ENCODE assay signal across 8 cellular contexts in the genomic region with DNA sequence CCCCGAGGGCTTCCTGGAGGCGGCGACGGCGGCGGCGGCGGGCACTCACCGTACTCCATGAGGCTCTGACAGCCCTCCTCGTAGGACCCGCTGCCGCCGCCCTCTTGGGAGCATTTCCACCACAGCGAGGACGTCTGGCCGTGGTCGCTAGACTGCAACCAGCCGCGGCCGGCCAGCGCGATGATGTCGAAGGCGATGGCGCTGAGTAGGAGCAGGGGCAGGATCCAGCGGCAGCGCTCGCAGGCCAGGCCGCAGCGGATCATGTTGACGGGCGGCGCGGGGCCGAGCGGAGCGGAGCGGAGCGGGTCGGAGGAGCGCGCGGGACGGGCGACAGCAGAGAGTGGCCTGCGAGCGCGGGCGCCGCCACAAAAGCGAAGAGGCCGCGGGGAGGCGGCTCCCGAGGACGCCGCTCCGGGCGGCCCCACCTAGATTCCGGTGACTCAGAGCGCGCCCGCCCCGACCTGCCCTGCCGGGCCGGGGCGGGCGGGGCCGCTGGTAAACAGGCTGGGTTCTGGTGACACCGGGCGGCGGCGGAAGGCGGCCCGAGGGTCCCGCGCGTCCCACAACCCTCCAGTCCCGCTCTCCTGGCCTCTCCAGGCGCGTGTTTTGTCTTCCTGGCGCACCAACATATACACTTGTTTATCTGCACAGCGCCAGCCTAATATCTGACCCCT. TPM values are rescaled to one million over a fixed set of nuclear protein-coding genes. Genes with fewer than 3 reads are reported as not detected.
DNase-seq lines count a peak whose midpoint lies in the region; ATAC-seq, FAIRE-seq and TF ChIP-seq lines count a peak whose summit lies in the region.

A gene (minus strand): TSS at position 342 of the 674 bp plus-strand sequence. CDS start 79 bp downstream, at position 263.

- TF ChIP-seq EP300 in A549 (IDR thresholded peaks at IDR 0.05) = no peak
- peak in 1 of 2 donors; percentile 36 for TF ChIP-seq EP300 in tibial nerve (IDR thresholded peaks at IDR 0.05)

- peak within 1 kb of the TSS; percentile 91 to 97 for H3K27ac ChIP-seq in A549
- peak within 1 kb of the TSS; percentile 90 for H3K27ac ChIP-seq in trophoblast cell (ENCODE audit: low read depth, low read length)
- H3K27ac ChIP-seq in tibial nerve = peak within 1 kb of the TSS; percentile 58 to 88 (median 74)

- H3K36me3 Mint-ChIP-seq in activated naive CD8-positive, alpha-beta T cell = no peaks in the 10 kb centered on the region

- H2BK5ac ChIP-seq in trophoblast cell (ENCODE audit: low read depth, low read length, poor library complexity) = peak within 1 kb of the TSS; percentile 76

- peak within 1 kb of the TSS; percentile 98 for H3K18ac ChIP-seq in trophoblast cell (ENCODE audit: low read length)

- intact Hi-C loops in Right ventricle myocardium superior (cut with DNase I) = loop anchor here (10.0 kb wide), 1 partner anchor 402 kb away; no protein-coding TSS in a partner anchor

- H3K9me3 ChIP-seq in A549 (no peaks in the 10 kb centered on the region), trophoblast cell (ENCODE audit: insufficient read depth, low read depth, low read length) (no peaks in the 10 kb centered on the region), tibial nerve (no peaks in the 10 kb centered on the region)

- H2AFZ ChIP-seq in trophoblast cell (ENCODE audit: insufficient read depth, low read length, poor library complexity) = peak within 1 kb of the TSS; percentile 85

- peak within 1 kb of the TSS; percentile 96 for H3K4ac ChIP-seq in trophoblast cell (ENCODE audit: low read depth, low read length)

- peak within 1 kb of the TSS; percentile 92 for H3K4me3 Mint-ChIP-seq in activated naive CD8-positive, alpha-beta T cell

- no peaks in the 10 kb centered on the region for H3K9me3 Mint-ChIP-seq in activated naive CD8-positive, alpha-beta T cell (ENCODE audit: low read depth)

- peak within 1 kb of the TSS; percentile 81 for H4K12ac ChIP-seq in trophoblast cell (ENCODE audit: low read depth, low read length)

- peak within 1 kb of the TSS; percentile 97 for H3K14ac ChIP-seq in trophoblast cell (ENCODE audit: low read length)

- peak; percentile 9 to 50; a peak in 2 of 5 replicates for TF ChIP-seq RAD21 in A549 (conservative IDR thresholded peaks at IDR 0.05 in 1 of 2, IDR thresholded peaks at IDR 0.05 in 1 of 2)

- CTCF ChIA-PET in A549 (lab: Yijun Ruan, JAX) = interaction anchor here (1.1 to 3.1 kb wide), 7 partner anchors 8 to 105 kb away, joined by 3 to 61 read pairs (median 16); no protein-coding TSS in a partner anchor

- 0% methylated on average over 16 of the region's 83 CpGs for WGBS in A549 (ENCODE audit: missing lambda C conversion rate)
- WGBS in trophoblast cell (ENCODE audit: extremely low coverage, insufficient coverage, insufficient read length) = no CpG with 5 or more reads among the region's 83 CpGs
- WGBS in tibial nerve, 2 donors = 0 to 1% methylated on average over 10 to 38 of the region's 83 CpGs

- H3K36me3 ChIP-seq in trophoblast cell (ENCODE audit: control insufficient read depth in 1 of 2, insufficient read depth in 2 of 2, low read length in 2 of 2) (no peaks in the 10 kb centered on the region), tibial nerve (no peaks in the 10 kb centered on the region)

- no peak within 1 kb of the TSS for H3K23ac ChIP-seq in trophoblast cell (ENCODE audit: low read length)

- H3K27ac Mint-ChIP-seq in activated naive CD8-positive, alpha-beta T cell = peak within 1 kb of the TSS; percentile 59

- H3K4me3 ChIP-seq in A549 (peak within 1 kb of the TSS; percentile 67), trophoblast cell (ENCODE audit: low read depth, low read length) (peak within 1 kb of the TSS; percentile 95), tibial nerve (peak within 1 kb of the TSS; percentile 49 to 75 (median 68))

- peak within 1 kb of the TSS; percentile 96 for H4K91ac ChIP-seq in trophoblast cell (ENCODE audit: low read depth, low read length)

- peaks cover 12% of the 10 kb centered on the region for H3K79me1 ChIP-seq in trophoblast cell (ENCODE audit: low read length)

- FAIRE-seq in A549 (lab: Jason Lieb, UNC) = no peak

- peak within 1 kb of the TSS; percentile 93 for H2BK120ac ChIP-seq in trophoblast cell (ENCODE audit: insufficient read depth, low read length, poor library complexity)

- peaks cover 8% of the 10 kb centered on the region for H3K79me2 ChIP-seq in trophoblast cell (ENCODE audit: control insufficient read depth, insufficient read depth, low read length, poor library complexity)

- H3K4me2 ChIP-seq in A549 (peak within 1 kb of the TSS; percentile 92), trophoblast cell (ENCODE audit: low read length) (peak within 1 kb of the TSS; percentile 94)

- DNase-seq in A549 (ENCODE audit: low read depth in 1 of 2, low spot score in 1 of 2) (peak; percentile 63 to 68), SK-N-DZ (ENCODE audit: low spot score) (peak; percentile 22), Right ventricle myocardium superior (peak; percentile 80), trophoblast cell (peak; percentile 88 to 90), tibial nerve (ENCODE audit: low spot score in 2 of 2) (peak; percentile 53 to 61)

- ATAC-seq in A549 (peak; percentile 92 to 93), GM18520 (IDR thresholded peaks at IDR 0.05; ENCODE audit: unreplicated experiment) (peak; percentile 62), HG03175 (IDR thresholded peaks at IDR 0.05; ENCODE audit: unreplicated experiment) (peak; percentile 67), Right ventricle myocardium superior (ENCODE audit: poor library complexity) (peak; percentile 91)

- peak within 1 kb of the TSS; percentile 82 for H2BK12ac ChIP-seq in trophoblast cell (ENCODE audit: low read length)

- peak within 1 kb of the TSS; percentile 50 for H2AK5ac ChIP-seq in trophoblast cell (ENCODE audit: low read length)

- TF ChIP-seq CTCF in A549 (IDR thresholded peaks at IDR 0.05) = peak; percentile 23; the same call in 2 of the 3 replicates
- peak in 1 of 5 experiments; percentile 28 for TF ChIP-seq CTCF in tibial nerve (IDR thresholded peaks at IDR 0.05)

- peak within 1 kb of the TSS; percentile 93 for H4K8ac ChIP-seq in trophoblast cell (ENCODE audit: low read depth, low read length)

- peaks cover 17% of the 10 kb centered on the region for H3K4me1 Mint-ChIP-seq in activated naive CD8-positive, alpha-beta T cell (ENCODE audit: low read depth)

- H3K9ac ChIP-seq in trophoblast cell (ENCODE audit: low read length) = peak within 1 kb of the TSS; percentile 86

- H3K4me1 ChIP-seq in A549 (peaks cover 29% of the 10 kb centered on the region), trophoblast cell (ENCODE audit: control insufficient read depth in 1 of 2, insufficient read depth in 2 of 2, low read length in 2 of 2) (peaks cover 0 to 7% of the 10 kb centered on the region in 2 experiments), tibial nerve (peaks cover 0 to 36% (median 4%) of the 10 kb centered on the region in 4 donors)

- TF ChIP-seq POLR2A in A549 (IDR thresholded peaks at IDR 0.05; ENCODE audit: low read length) (peak; percentile 61), tibial nerve (IDR thresholded peaks at IDR 0.05) (peak; percentile 20 to 61)

- H3K27me3 ChIP-seq in trophoblast cell (ENCODE audit: insufficient read depth, low read length) = no peaks in the 10 kb centered on the region
- H3K27me3 ChIP-seq in tibial nerve = peaks cover 0 to 11% of the 10 kb centered on the region in 2 donors

- POLR2A ChIA-PET in A549 (lab: Yijun Ruan, JAX) = no interaction called here

- H3K27me3 Mint-ChIP-seq in activated naive CD8-positive, alpha-beta T cell = peaks cover 28% of the 10 kb centered on the region

TF ChIP-seq in A549, 52 proteins besides CTCF, POLR2A, EP300 and RAD21 (continues in another document):
- TF ChIP-seq SMC3 (IDR thresholded peaks at IDR 0.05) = peak; percentile 44; the same call in 2 of the 3 replicates
- TF ChIP-seq CHD4 (IDR thresholded peaks at IDR 0.05; ENCODE audit: borderline replicate concordance) = no peak
- TF ChIP-seq, protein P1, sequence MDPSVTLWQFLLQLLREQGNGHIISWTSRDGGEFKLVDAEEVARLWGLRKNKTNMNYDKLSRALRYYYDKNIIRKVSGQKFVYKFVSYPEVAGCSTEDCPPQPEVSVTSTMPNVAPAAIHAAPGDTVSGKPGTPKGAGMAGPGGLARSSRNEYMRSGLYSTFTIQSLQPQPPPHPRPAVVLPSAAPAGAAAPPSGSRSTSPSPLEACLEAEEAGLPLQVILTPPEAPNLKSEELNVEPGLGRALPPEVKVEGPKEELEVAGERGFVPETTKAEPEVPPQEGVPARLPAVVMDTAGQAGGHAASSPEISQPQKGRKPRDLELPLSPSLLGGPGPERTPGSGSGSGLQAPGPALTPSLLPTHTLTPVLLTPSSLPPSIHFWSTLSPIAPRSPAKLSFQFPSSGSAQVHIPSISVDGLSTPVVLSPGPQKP (IDR thresholded peaks at IDR 0.05; ENCODE audit: low read depth, low read length) = no peak
- 0 out of 2 replicates have a peak, but pooled peaks have one; percentile 70 for TF ChIP-seq KDM1A (IDR thresholded peaks at IDR 0.05; ENCODE audit: low read depth)
- no peak for TF ChIP-seq CEBPB (IDR thresholded peaks at IDR 0.05)
- TF ChIP-seq HEYL (CRISPR knock-in tag; IDR thresholded peaks at IDR 0.05) = no peak
- TF ChIP-seq, protein P2, sequence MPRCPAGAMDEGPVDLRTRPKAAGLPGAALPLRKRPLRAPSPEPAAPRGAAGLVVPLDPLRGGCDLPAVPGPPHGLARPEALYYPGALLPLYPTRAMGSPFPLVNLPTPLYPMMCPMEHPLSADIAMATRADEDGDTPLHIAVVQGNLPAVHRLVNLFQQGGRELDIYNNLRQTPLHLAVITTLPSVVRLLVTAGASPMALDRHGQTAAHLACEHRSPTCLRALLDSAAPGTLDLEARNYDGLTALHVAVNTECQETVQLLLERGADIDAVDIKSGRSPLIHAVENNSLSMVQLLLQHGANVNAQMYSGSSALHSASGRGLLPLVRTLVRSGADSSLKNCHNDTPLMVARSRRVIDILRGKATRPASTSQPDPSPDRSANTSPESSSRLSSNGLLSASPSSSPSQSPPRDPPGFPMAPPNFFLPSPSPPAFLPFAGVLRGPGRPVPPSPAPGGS (IDR thresholded peaks at IDR 0.05) = peak; percentile 44; the same call in 1 of the 3 replicates
- peak; percentile 87 for TF ChIP-seq PHF8 (IDR thresholded peaks at IDR 0.05; ENCODE audit: borderline replicate concordance, low read depth)
- TF ChIP-seq FOSL2 (IDR thresholded peaks at IDR 0.05) = no peak
- peak; percentile 82 for TF ChIP-seq FOSL2 (CRISPR knock-in tag; IDR thresholded peaks at IDR 0.05)
- TF ChIP-seq JUNB (IDR thresholded peaks at IDR 0.05) = 0 out of 2 replicates have a peak, but pooled peaks have one; percentile 24

RNA-seq across cellular contexts. Expression of the gene that starts here (rescaled TPM):
- polyA plus RNA-seq in A549 (2011; rRNA removed) = 48.3 and 52.5 TPM in 2 replicates
- polyA plus RNA-seq in A549 (2012; cell fraction: cytosol; rRNA removed) = 15.0 and 21.9 TPM in 2 replicates
- polyA plus RNA-seq in A549 (2012; cell fraction: nucleus; rRNA removed) = 13.0 and 16.8 TPM in 2 replicates
- polyA plus RNA-seq in A549 (2017; fragmentation: RNase III; extraction: RNeasy Plus Mini Kit Qiagen cat#74134 plus additional on column Dnase treatment) = 53.2 to 67.2 TPM (median 66.8 TPM) in 3 replicates
- 30.5 and 35.7 TPM in 2 replicates for polyA minus RNA-seq in A549 (2011; rRNA and poly(A)+ RNA removed)
- not detected in 2 replicates for polyA plus RNA-seq in SK-N-DZ (2014; cell fraction: cytosol; rRNA removed)
- not detected in 2 replicates for polyA plus RNA-seq in SK-N-DZ (2014; cell fraction: nucleus; rRNA removed)
- total RNA-seq in Right ventricle myocardium superior = 42.1 TPM
- polyA plus RNA-seq in trophoblast cell (2013) = 123 and 131 TPM in 2 replicates
- total RNA-seq in tibial nerve = 10 to 100 TPM; 15.3 to 29.1 (median 27.7) TPM

Comparison
In these comparisons a context has a peak if more than half of its experiments do, and no peak if none do; other contexts are left out.
1. Peak in every context shown above with its lines: DNase-seq, ATAC-seq, H3K4me3 ChIP-seq and H3K27ac ChIP-seq.
2. DNase-seq: peak in every context shown above with its lines; median percentile 89 in trophoblast cell; 80 in Right ventricle myocardium superior; 66 in A549; 57 in tibial nerve; 22 in SK-N-DZ.